Comparison of ENCODE assay signal across 11 cellular contexts in genomic region chr13:29905845-29906244, GRCh38. TPM values are rescaled to one million over a fixed set of nuclear protein-coding genes. Genes with fewer than 3 reads are reported as not detected.
A peak's percentile ranks its signal among the peaks of the same experiment; 100 is the strongest.
DNase-seq lines count a peak whose midpoint lies in the region; ATAC-seq and TF ChIP-seq lines count a peak whose summit lies in the region.
"Had no signal": no experiment of that assay in that cellular context is flagged by ENCODE, and none has a peak within 500 bp of the region (broad histone marks: within the 10 kb centered on the region; RNA-seq: fewer than 3 reads in every experiment).

No MANE protein-coding gene starts in this region.

- peaks cover 0 to 18% (median 0%) of the 10 kb centered on the region in 12 donors for H3K4me1 ChIP-seq in heart left ventricle
- H3K4me1 ChIP-seq in lower lobe of right lung, result peaks cover 29% of the 10 kb centered on the region

- H3K27ac ChIP-seq in heart left ventricle (no peak overlapping the region), lower lobe of right lung (no peak overlapping the region)

- H3K36me3 ChIP-seq in heart left ventricle, result no peaks in the 10 kb centered on the region
- H3K36me3 ChIP-seq in lower lobe of right lung, result no peaks in the 10 kb centered on the region

- intact Hi-C loops in heart left ventricle (cut with DNase I), result no loop called here
- intact Hi-C loops in Right ventricle myocardium inferior (cut with DNase I), result no loop called here
- intact Hi-C loops in lower lobe of right lung (cut with DNase I), result no loop called here

- H3K9me3 ChIP-seq in heart left ventricle, result peaks cover 0 to 4% (median 0%) of the 10 kb centered on the region in 12 donors
- H3K9me3 ChIP-seq in lower lobe of right lung, result no peaks in the 10 kb centered on the region

- TF ChIP-seq CTCF in heart left ventricle (IDR thresholded peaks at IDR 0.05) (no peak), lower lobe of right lung (IDR thresholded peaks at IDR 0.05) (no peak)

- H3K4me3 ChIP-seq in heart left ventricle (no peak overlapping the region), lower lobe of right lung (no peak overlapping the region)

- WGBS in heart left ventricle, 4 donors, result 72 to 84% (median 81%) methylated on average over 3 of the region's 3 CpGs

- DNase-seq in heart left ventricle, result peak in 1 of 5 donors; percentile 33
- DNase-seq in Right ventricle myocardium inferior (ENCODE audit: missing footprints), result no peak
- peak; percentile 87 for DNase-seq in amniotic epithelial cell (ENCODE audit: low read depth)
- peak; percentile 56 for DNase-seq in lower lobe of right lung
- DNase-seq in activated CD4-positive, CD25-positive, alpha-beta regulatory T cell treated with anti-CD3 and anti-CD28 coated beads, Interleukin-2, amount 50 U/mL, for 72 hours, result no peak
- DNase-seq: NCI-H526 treated with DMSO at 0.1 percent for 48 hours; stimulated activated CD4-positive, alpha-beta T cell treated with anti-CD3 and anti-CD28 coated beads, Interleukin-2, amount 100 ng/mL, for 24 hours had no signal

- H3K27me3 ChIP-seq in heart left ventricle (no peaks in the 10 kb centered on the region), lower lobe of right lung (ENCODE audit: low read depth) (no peaks in the 10 kb centered on the region)

- TF ChIP-seq POLR2A in heart left ventricle (IDR thresholded peaks at IDR 0.05), result no peak

- ATAC-seq in heart left ventricle, result peak in 3 of 4 donors; percentile 48 to 58 (median 51)
- no peak for ATAC-seq in Right ventricle myocardium inferior
- peak; percentile 78 to 87 for ATAC-seq in lower lobe of right lung
- ATAC-seq in GM18868 (IDR thresholded peaks at IDR 0.05; ENCODE audit: unreplicated experiment), result no peak
- ATAC-seq in GM18502 (IDR thresholded peaks at IDR 0.05; ENCODE audit: poor library complexity, unreplicated experiment), result no peak
- no peak for ATAC-seq in GM21529 (IDR thresholded peaks at IDR 0.05; ENCODE audit: unreplicated experiment)
- ATAC-seq: natural killer cell treated with Interleukin-12 subunit alpha and Interleukin-12 subunit beta and Interleukin-15 and Interleukin-18, amount 100 ng/mL, for 72 hours had no signal

RNA-seq across cellular contexts. Expression of gene UBL3, which starts 55.4 kb away (rescaled TPM):
- 10 to 100 TPM; 19.0 to 27.7 (median 21.2) TPM for total RNA-seq in heart left ventricle
- polyA plus RNA-seq in heart left ventricle, result 10 to 100 TPM in 1 of 2 donors, 1 to 10 TPM in 1; 9.1 to 19.4 TPM
- 22.3 TPM for total RNA-seq in Right ventricle myocardium inferior
- 49.5 TPM for total RNA-seq in lower lobe of right lung

Comparison
In these comparisons a context has a peak if more than half of its experiments do, and no peak if none do; other contexts are left out.
1. ATAC-seq: peak in heart left ventricle (3 of 4) and lower lobe of right lung (2 of 2); none in Right ventricle myocardium inferior (single experiment), GM18868 (single experiment), GM18502 (single experiment) and GM21529 (single experiment).
2. DNase-seq: peak in amniotic epithelial cell (single experiment) and lower lobe of right lung (single experiment); none in Right ventricle myocardium inferior (single experiment) and activated CD4-positive, CD25-positive, alpha-beta regulatory T cell treated with anti-CD3 and anti-CD28 coated beads, Interleukin-2, amount 50 U/mL, for 72 hours (single experiment).